1 cellular context compared by ENCODE assay signal in the genomic region with DNA sequence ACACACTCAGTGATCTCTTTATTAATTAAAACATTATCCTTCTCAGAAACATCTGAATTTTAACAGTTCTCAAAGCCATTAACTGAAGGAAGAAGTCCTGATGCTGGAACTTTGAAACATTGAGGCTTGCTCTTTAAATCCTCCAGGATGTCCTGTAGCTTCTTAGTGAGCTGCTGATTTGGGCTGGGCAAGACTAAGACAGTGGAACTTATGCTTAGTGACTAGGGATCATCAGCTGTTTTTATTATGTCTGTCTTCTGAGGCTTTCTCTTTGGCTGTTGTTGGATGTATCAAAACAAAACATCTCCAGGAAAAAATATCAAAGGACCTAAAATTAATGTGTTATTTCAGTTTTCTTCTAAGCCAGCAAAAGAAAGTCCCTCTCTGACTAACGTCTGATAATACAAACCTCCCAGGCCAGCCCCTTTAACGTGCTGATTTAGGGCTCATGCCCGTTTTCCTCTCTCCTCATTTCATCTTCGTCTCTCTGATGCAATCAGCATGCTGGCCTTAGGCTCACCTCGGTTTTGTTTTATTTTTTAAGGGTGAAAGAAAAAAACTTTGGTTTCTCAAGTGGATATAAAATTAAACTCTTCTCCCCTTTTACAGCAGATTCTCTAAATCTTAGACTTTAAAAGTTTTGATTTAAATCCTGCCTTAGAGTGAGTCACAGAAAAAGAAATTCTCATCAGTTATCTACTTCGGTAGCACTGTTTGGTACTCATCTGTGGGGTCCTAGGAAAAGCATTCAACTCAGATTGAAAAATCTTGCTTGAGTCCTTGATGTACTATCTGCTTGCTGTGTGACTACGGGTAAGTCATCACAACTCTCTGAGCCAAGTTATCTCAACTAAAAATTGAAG.
TF ChIP-seq lines count a peak whose summit lies in the region.

No MANE protein-coding gene starts in this region.

TF ChIP-seq in K562, 482 proteins besides CTCF, POLR2A, EP300 and RAD21:
- TF ChIP-seq, protein P1, sequence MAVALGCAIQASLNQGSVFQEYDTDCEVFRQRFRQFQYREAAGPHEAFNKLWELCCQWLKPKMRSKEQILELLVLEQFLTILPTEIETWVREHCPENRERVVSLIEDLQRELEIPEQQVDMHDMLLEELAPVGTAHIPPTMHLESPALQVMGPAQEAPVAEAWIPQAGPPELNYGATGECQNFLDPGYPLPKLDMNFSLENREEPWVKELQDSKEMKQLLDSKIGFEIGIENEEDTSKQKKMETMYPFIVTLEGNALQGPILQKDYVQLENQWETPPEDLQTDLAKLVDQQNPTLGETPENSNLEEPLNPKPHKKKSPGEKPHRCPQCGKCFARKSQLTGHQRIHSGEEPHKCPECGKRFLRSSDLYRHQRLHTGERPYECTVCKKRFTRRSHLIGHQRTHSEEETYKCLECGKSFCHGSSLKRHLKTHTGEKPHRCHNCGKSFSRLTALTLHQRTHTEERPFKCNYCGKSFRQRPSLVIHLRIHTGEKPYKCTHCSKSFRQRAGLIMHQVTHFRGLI (CRISPR knock-in tag; IDR thresholded peaks at IDR 0.05), result no peak
- TF ChIP-seq IRF2 (CRISPR knock-in tag; IDR thresholded peaks at IDR 0.05) (no peak), CAMTA2 (CRISPR knock-in tag; conservative IDR thresholded peaks at IDR 0.05) (no peak), FUS (optimal IDR thresholded peaks at IDR 0.05; ENCODE audit: low read depth, low read length) (no peak), RBM25 (IDR thresholded peaks at IDR 0.05; ENCODE audit: low read depth, low read length, severe bottlenecking) (peak; percentile 53), KDM1A (IDR thresholded peaks at IDR 0.05) (peak; percentile 72 to 81), ZNF830 (CRISPR knock-in tag; IDR thresholded peaks at IDR 0.05) (no peak), ZZZ3 (IDR thresholded peaks at IDR 0.05) (no peak), PML (IDR thresholded peaks at IDR 0.05; ENCODE audit: low read length) (no peak), PPARD (CRISPR knock-in tag; IDR thresholded peaks at IDR 0.05) (no peak), ZNF212 (CRISPR knock-in tag; IDR thresholded peaks at IDR 0.05) (no peak)
- TF ChIP-seq, protein P2, sequence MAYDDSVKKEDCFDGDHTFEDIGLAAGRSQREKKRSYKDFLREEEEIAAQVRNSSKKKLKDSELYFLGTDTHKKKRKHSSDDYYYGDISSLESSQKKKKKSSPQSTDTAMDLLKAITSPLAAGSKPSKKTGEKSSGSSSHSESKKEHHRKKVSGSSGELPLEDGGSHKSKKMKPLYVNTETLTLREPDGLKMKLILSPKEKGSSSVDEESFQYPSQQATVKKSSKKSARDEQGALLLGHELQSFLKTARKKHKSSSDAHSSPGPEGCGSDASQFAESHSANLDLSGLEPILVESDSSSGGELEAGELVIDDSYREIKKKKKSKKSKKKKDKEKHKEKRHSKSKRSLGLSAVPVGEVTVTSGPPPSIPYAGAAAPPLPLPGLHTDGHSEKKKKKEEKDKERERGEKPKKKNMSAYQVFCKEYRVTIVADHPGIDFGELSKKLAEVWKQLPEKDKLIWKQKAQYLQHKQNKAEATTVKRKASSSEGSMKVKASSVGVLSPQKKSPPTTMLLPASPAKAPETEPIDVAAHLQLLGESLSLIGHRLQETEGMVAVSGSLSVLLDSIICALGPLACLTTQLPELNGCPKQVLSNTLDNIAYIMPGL (CRISPR knock-in tag; IDR thresholded peaks at IDR 0.05), result no peak
- TF ChIP-seq, protein P3, sequence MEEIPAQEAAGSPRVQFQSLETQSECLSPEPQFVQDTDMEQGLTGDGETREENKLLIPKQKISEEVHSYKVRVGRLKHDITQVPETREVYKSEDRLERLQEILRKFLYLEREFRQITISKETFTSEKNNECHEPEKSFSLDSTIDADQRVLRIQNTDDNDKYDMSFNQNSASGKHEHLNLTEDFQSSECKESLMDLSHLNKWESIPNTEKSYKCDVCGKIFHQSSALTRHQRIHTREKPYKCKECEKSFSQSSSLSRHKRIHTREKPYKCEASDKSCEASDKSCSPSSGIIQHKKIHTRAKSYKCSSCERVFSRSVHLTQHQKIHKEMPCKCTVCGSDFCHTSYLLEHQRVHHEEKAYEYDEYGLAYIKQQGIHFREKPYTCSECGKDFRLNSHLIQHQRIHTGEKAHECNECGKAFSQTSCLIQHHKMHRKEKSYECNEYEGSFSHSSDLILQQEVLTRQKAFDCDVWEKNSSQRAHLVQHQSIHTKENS (CRISPR knock-in tag; IDR thresholded peaks at IDR 0.05), result no peak
- TF ChIP-seq, protein P4, sequence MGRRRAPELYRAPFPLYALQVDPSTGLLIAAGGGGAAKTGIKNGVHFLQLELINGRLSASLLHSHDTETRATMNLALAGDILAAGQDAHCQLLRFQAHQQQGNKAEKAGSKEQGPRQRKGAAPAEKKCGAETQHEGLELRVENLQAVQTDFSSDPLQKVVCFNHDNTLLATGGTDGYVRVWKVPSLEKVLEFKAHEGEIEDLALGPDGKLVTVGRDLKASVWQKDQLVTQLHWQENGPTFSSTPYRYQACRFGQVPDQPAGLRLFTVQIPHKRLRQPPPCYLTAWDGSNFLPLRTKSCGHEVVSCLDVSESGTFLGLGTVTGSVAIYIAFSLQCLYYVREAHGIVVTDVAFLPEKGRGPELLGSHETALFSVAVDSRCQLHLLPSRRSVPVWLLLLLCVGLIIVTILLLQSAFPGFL (CRISPR knock-in tag; IDR thresholded peaks at IDR 0.05), result no peak
